In genomic region chr19:40805258-40805868, GRCh38 we compare ENCODE assay signal across 10 cellular contexts. TPM values are rescaled to one million over a fixed set of nuclear protein-coding genes. Genes with fewer than 3 reads are reported as not detected.
DNase-seq lines count a peak whose midpoint lies in the region; ATAC-seq and TF ChIP-seq lines count a peak whose summit lies in the region.
"Had no signal": no experiment of that assay in that cellular context is flagged by ENCODE, and none has a peak within 500 bp of the region (broad histone marks: within the 10 kb centered on the region; RNA-seq: fewer than 3 reads in every experiment).

No MANE protein-coding gene starts in this region.

- peak overlapping the region; percentile 92 for H3K4me3 Mint-ChIP-seq in activated naive CD4-positive, alpha-beta T cell treated with anti-CD3 and anti-CD28 coated beads, Interleukin-2, amount 10 ng/mL, durations not matched to agents 7 days and 5 days
- H3K4me3 Mint-ChIP-seq in stimulated activated effector memory CD8-positive, alpha-beta T cell treated with anti-CD3 and anti-CD28 coated beads, Interleukin-12 subunit alpha, Interleukin-12 subunit beta, amount 100 ng/mL, for 72 hours, result peak overlapping the region; percentile 94

- H3K36me3 ChIP-seq in hepatocyte (replicated peaks; ENCODE audit: insufficient read depth, low read depth), result no peaks in the 10 kb centered on the region

- CTCF ChIA-PET in activated naive CD4-positive, alpha-beta T cell treated with anti-CD3 and anti-CD28 coated beads, Interleukin-2, amount 10 ng/mL, durations not matched to agents 7 days and 5 days (lab: Charles Lee), result interaction anchor here (0.6 to 5.0 kb wide), 8 partner anchors 14 to 339 kb away, joined by 3 to 24 read pairs (median 10); partner anchors contain the start of genes ACTMAP and SNRPA
- CTCF ChIA-PET in GM10248 (lab: Yijun Ruan, JAX), result interaction anchor here (1.1 to 2.6 kb wide), 8 partner anchors 12 to 143 kb away, joined by 3 to 14 read pairs (median 6); partner anchors contain the start of gene RAB4B

- H3K27ac ChIP-seq in hepatocyte, result peak overlapping the region; percentile 76

- H3K27ac Mint-ChIP-seq in activated naive CD4-positive, alpha-beta T cell treated with anti-CD3 and anti-CD28 coated beads, Interleukin-2, amount 10 ng/mL, durations not matched to agents 7 days and 5 days, result peak overlapping the region; percentile 96
- peak overlapping the region; percentile 98 for H3K27ac Mint-ChIP-seq in stimulated activated effector memory CD8-positive, alpha-beta T cell treated with anti-CD3 and anti-CD28 coated beads, Interleukin-12 subunit alpha, Interleukin-12 subunit beta, amount 100 ng/mL, for 72 hours

- H2AFZ ChIP-seq in hepatocyte, result no peak overlapping the region

- peaks cover 68% of the 10 kb centered on the region for H3K36me3 Mint-ChIP-seq in activated naive CD4-positive, alpha-beta T cell treated with anti-CD3 and anti-CD28 coated beads, Interleukin-2, amount 10 ng/mL, durations not matched to agents 7 days and 5 days
- peaks cover 86% of the 10 kb centered on the region for H3K36me3 Mint-ChIP-seq in stimulated activated effector memory CD8-positive, alpha-beta T cell treated with anti-CD3 and anti-CD28 coated beads, Interleukin-12 subunit alpha, Interleukin-12 subunit beta, amount 100 ng/mL, for 72 hours

- POLR2A ChIA-PET in GM10248 (lab: Yijun Ruan, JAX), result interaction anchor here (0.6 kb wide), 1 partner anchor 12 kb away, joined by 6 read pairs; no protein-coding TSS in a partner anchor

- WGBS in hepatocyte (ENCODE audit: low lambda C conversion rate, missing lambda C conversion rate), result 81% methylated on average over 2 of the region's 2 CpGs

- H3K9me2 ChIP-seq in hepatocyte (replicated peaks; ENCODE audit: insufficient read depth), result no peaks in the 10 kb centered on the region

- H3K4me3 ChIP-seq in hepatocyte, result no peak overlapping the region
- H3K4me3 ChIP-seq: SK-N-MC had no signal

- H3K27me3 Mint-ChIP-seq in activated naive CD4-positive, alpha-beta T cell treated with anti-CD3 and anti-CD28 coated beads, Interleukin-2, amount 10 ng/mL, durations not matched to agents 7 days and 5 days, result no peaks in the 10 kb centered on the region

- H3K4me2 ChIP-seq in hepatocyte, result no peak overlapping the region

- H3K4me1 Mint-ChIP-seq in activated naive CD4-positive, alpha-beta T cell treated with anti-CD3 and anti-CD28 coated beads, Interleukin-2, amount 10 ng/mL, durations not matched to agents 7 days and 5 days, result peaks cover 93% of the 10 kb centered on the region
- peaks cover 89% of the 10 kb centered on the region for H3K4me1 Mint-ChIP-seq in stimulated activated effector memory CD8-positive, alpha-beta T cell treated with anti-CD3 and anti-CD28 coated beads, Interleukin-12 subunit alpha, Interleukin-12 subunit beta, amount 100 ng/mL, for 72 hours

- in situ Hi-C loops in GM13976 (cut with MboI; ENCODE audit: low sequenced_read_pairs, unreplicated experiment), result no loop called here

- H3K27me3 ChIP-seq in hepatocyte, result no peaks in the 10 kb centered on the region

- peaks cover 64% of the 10 kb centered on the region for H3K4me1 ChIP-seq in hepatocyte (ENCODE audit: insufficient read depth)

- H4K20me1 ChIP-seq in hepatocyte (ENCODE audit: insufficient read depth, poor library complexity, severe bottlenecking), result peaks cover 64% of the 10 kb centered on the region

- ATAC-seq in stimulated activated effector memory CD8-positive, alpha-beta T cell treated with anti-CD3 and anti-CD28 coated beads, Interleukin-12 subunit alpha, Interleukin-12 subunit beta, amount 100 ng/mL, for 72 hours, result peak; percentile 44

- H3K79me2 ChIP-seq in hepatocyte, result peaks cover 75% of the 10 kb centered on the region

- DNase-seq in NCI-H2029 (lab: John Stamatoyannopoulos, UW) (peak; percentile 82), hepatocyte (ENCODE audit: low spot score) (no peak), SKM-1 (lab: John Stamatoyannopoulos, UW; ENCODE audit: unreplicated experiment) (no peak), GM13976 (ENCODE audit: low spot score) (no peak), NCI-H2107 (lab: John Stamatoyannopoulos, UW) (no peak), GM10248 (ENCODE audit: extremely low spot score) (no peak)
- peak; percentile 70 for DNase-seq in activated naive CD4-positive, alpha-beta T cell treated with anti-CD3 and anti-CD28 coated beads, Interleukin-2, amount 10 ng/mL, durations not matched to agents 7 days and 5 days
- no peak for DNase-seq in stimulated activated effector memory CD8-positive, alpha-beta T cell treated with anti-CD3 and anti-CD28 coated beads, Interleukin-12 subunit alpha, Interleukin-12 subunit beta, amount 100 ng/mL, for 72 hours (ENCODE audit: low spot score in 2 of 2)
- DNase-seq: stimulated activated CD8-positive, alpha-beta memory T cell treated with anti-CD3 and anti-CD28 coated beads, Interleukin-4, amount 100 ng/mL, for 48 hours had no signal

- no peak for TF ChIP-seq CTCF in hepatocyte (IDR thresholded peaks at IDR 0.05; ENCODE audit: poor library complexity)
- TF ChIP-seq CTCF in GM13976 (IDR thresholded peaks at IDR 0.05; ENCODE audit: borderline replicate concordance, control extremely low read depth, extremely low read depth, insufficient read depth, missing control alignments), result no peak
- no peak for TF ChIP-seq CTCF in GM10248 (IDR thresholded peaks at IDR 0.05; ENCODE audit: control extremely low read depth, extremely low read depth, low read depth, missing control alignments)

- no peaks in the 10 kb centered on the region for H3K9me3 ChIP-seq in hepatocyte (ENCODE audit: low read depth)

- H3K9me3 Mint-ChIP-seq in activated naive CD4-positive, alpha-beta T cell treated with anti-CD3 and anti-CD28 coated beads, Interleukin-2, amount 10 ng/mL, durations not matched to agents 7 days and 5 days, result no peaks in the 10 kb centered on the region
- no peaks in the 10 kb centered on the region for H3K9me3 Mint-ChIP-seq in stimulated activated effector memory CD8-positive, alpha-beta T cell treated with anti-CD3 and anti-CD28 coated beads, Interleukin-12 subunit alpha, Interleukin-12 subunit beta, amount 100 ng/mL, for 72 hours

RNA-seq across cellular contexts. Expression of gene EGLN2, which starts 6.4 kb away (rescaled TPM):
- total RNA-seq in hepatocyte, result 84.4 and 88.4 TPM in 2 replicates
- polyA plus RNA-seq in hepatocyte, result 119 and 121 TPM in 2 replicates

RNA-seq across cellular contexts. Expression of gene RAB4B, which starts 27.3 kb away (rescaled TPM):
- 20.2 and 29.1 TPM in 2 replicates for total RNA-seq in hepatocyte
- polyA plus RNA-seq in hepatocyte, result 49.3 and 60.8 TPM in 2 replicates

RNA-seq across cellular contexts. Expression of gene MIA, which starts 30.0 kb away (rescaled TPM):
- total RNA-seq in hepatocyte, result 0.88 TPM in 1 of 2 replicates, not detected in the other
- polyA plus RNA-seq in hepatocyte, result 0.86 and 2.0 TPM in 2 replicates

RNA-seq across cellular contexts. Expression of gene CYP2A6, which starts 44.9 kb away (rescaled TPM):
- total RNA-seq in hepatocyte, result 1.1 and 1.4 TPM in 2 replicates
- 0.50 and 1.7 TPM in 2 replicates for polyA plus RNA-seq in hepatocyte

RNA-seq across cellular contexts. Expression of gene SNRPA, which starts 54.4 kb away (rescaled TPM):
- total RNA-seq in hepatocyte, result 25.1 and 33.2 TPM in 2 replicates
- 86.9 and 95.0 TPM in 2 replicates for polyA plus RNA-seq in hepatocyte

Comparison
In these comparisons a context has a peak if more than half of its experiments do, and no peak if none do; other contexts are left out.
1. DNase-seq: peak in NCI-H2029 (single experiment) and activated naive CD4-positive, alpha-beta T cell treated with anti-CD3 and anti-CD28 coated beads, Interleukin-2, amount 10 ng/mL, durations not matched to agents 7 days and 5 days (single experiment); none in hepatocyte (single experiment), stimulated activated effector memory CD8-positive, alpha-beta T cell treated with anti-CD3 and anti-CD28 coated beads, Interleukin-12 subunit alpha, Interleukin-12 subunit beta, amount 100 ng/mL, for 72 hours (0 of 2), SKM-1 (single experiment), GM13976 (single experiment), NCI-H2107 (single experiment) and GM10248 (single experiment).